In the genomic region with DNA sequence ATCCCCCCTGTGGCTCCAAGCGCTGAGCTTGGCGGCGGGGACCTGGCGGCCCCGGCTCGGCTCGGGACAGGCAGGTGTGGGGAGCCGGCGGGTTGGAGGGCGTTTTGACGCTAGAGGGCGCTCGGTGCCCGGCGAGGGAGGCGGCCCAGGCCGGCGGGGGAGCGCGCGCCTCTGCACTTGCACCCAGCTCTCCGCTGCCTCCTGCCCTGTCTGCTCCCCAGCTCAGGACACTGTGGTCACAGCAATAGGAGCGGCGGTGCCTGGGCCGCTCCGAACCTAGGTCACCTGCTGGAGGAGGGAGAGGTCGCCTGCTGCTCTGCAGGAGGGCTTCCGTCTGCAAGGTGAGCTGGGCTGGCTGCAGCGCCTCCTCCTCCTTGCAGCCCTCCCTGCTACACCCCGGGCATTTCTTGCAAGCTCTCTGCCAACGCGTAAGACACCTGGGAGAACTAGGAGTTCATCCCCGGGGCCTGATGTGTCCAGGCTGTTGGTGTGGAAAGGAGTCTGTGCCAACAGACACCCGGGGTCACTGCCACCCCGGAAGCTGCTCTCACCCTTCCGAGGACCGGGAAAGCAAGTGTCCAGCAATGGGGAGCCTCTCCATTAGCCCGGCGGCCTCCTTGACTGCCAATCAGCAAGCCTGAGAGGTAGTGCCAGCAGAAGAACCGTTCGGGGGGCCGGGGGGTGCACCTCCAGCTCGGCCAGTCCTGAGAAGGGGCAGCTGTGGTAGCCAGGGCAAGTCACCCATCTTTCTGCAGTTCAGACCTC, we compare ENCODE assay signal across 8 cellular contexts.
DNase-seq lines count a peak whose midpoint lies in the region; ATAC-seq and TF ChIP-seq lines count a peak whose summit lies in the region.

No MANE protein-coding gene starts in this region.

- H4K20me1 ChIP-seq in osteoblast (ENCODE audit: insufficient read depth, low read length) = no peaks in the 10 kb centered on the region

- H3K4me3 Mint-ChIP-seq in activated CD8-positive, alpha-beta T cell treated with anti-CD3 and anti-CD28 coated beads for 36 hours = no peak overlapping the region

- no peaks in the 10 kb centered on the region for H3K27me3 ChIP-seq in osteoblast (ENCODE audit: insufficient read depth, low read length)

- no peak overlapping the region for H2AFZ ChIP-seq in osteoblast (ENCODE audit: low read length)

- DNase-seq in G401 (ENCODE audit: low spot score) = peak; percentile 72
- peak; percentile 73 for DNase-seq in KBM-7
- peak; percentile 59 for DNase-seq in activated CD8-positive, alpha-beta T cell treated with anti-CD3 and anti-CD28 coated beads for 36 hours
- peak; percentile 54 for DNase-seq in germinal center (ENCODE audit: low spot score)
- DNase-seq in osteoblast (ENCODE audit: insufficient read length, low spot score, missing footprints) = peak; percentile 91

- H3K27me3 Mint-ChIP-seq in activated CD8-positive, alpha-beta T cell treated with anti-CD3 and anti-CD28 coated beads for 36 hours = peaks cover 12% of the 10 kb centered on the region

- peaks cover 11% of the 10 kb centered on the region for H3K9me3 Mint-ChIP-seq in activated CD8-positive, alpha-beta T cell treated with anti-CD3 and anti-CD28 coated beads for 36 hours

- intact Hi-C loops in activated CD8-positive, alpha-beta T cell treated with anti-CD3 and anti-CD28 coated beads for 36 hours (cut with micrococcal nuclease) = no loop called here

- peak; percentile 45 for ATAC-seq in activated CD8-positive, alpha-beta T cell treated with anti-CD3 and anti-CD28 coated beads for 36 hours
- ATAC-seq in HG03565 (IDR thresholded peaks at IDR 0.05; ENCODE audit: unreplicated experiment) = no peak
- no peak for ATAC-seq in GM21619 (IDR thresholded peaks at IDR 0.05; ENCODE audit: unreplicated experiment)
- ATAC-seq in HG02610 (IDR thresholded peaks at IDR 0.05; ENCODE audit: unreplicated experiment) = no peak

- no peaks in the 10 kb centered on the region for H3K9me3 ChIP-seq in osteoblast (ENCODE audit: low read depth, low read length)

- H3K4me1 Mint-ChIP-seq in activated CD8-positive, alpha-beta T cell treated with anti-CD3 and anti-CD28 coated beads for 36 hours (ENCODE audit: low read depth) = no peaks in the 10 kb centered on the region

- H3K4me2 ChIP-seq in osteoblast (ENCODE audit: insufficient read depth, low read length) = no peak overlapping the region

- peak; percentile 67 for TF ChIP-seq CTCF in activated CD8-positive, alpha-beta T cell treated with anti-CD3 and anti-CD28 coated beads for 36 hours (IDR thresholded peaks at IDR 0.05)
- TF ChIP-seq CTCF in osteoblast (IDR thresholded peaks at IDR 0.05; ENCODE audit: extremely low read depth, low read depth, low read length) = peak; percentile 59

- no peaks in the 10 kb centered on the region for H3K36me3 Mint-ChIP-seq in activated CD8-positive, alpha-beta T cell treated with anti-CD3 and anti-CD28 coated beads for 36 hours (ENCODE audit: low read depth)

- H3K4me1 ChIP-seq in osteoblast (ENCODE audit: insufficient read depth, low read length) = no peaks in the 10 kb centered on the region

- H3K27ac Mint-ChIP-seq in activated CD8-positive, alpha-beta T cell treated with anti-CD3 and anti-CD28 coated beads for 36 hours = no peak overlapping the region

- no peaks in the 10 kb centered on the region for H3K79me2 ChIP-seq in osteoblast (ENCODE audit: insufficient read depth, low read length)

- H3K4me3 ChIP-seq in osteoblast (ENCODE audit: insufficient read depth, low read length) = no peak overlapping the region

- no peak overlapping the region for H3K27ac ChIP-seq in osteoblast (ENCODE audit: low read depth, low read length)

- POLR2A ChIA-PET in activated CD8-positive, alpha-beta T cell treated with anti-CD3 and anti-CD28 coated beads for 36 hours (lab: Charles Lee) = no interaction called here

- no peaks in the 10 kb centered on the region for H3K36me3 ChIP-seq in osteoblast (ENCODE audit: insufficient read depth, low read length)

- CTCF ChIA-PET in activated CD8-positive, alpha-beta T cell treated with anti-CD3 and anti-CD28 coated beads for 36 hours (lab: Charles Lee) = interaction anchor here (0.6 to 2.5 kb wide), 8 partner anchors 9 to 759 kb away, joined by 3 to 19 read pairs (median 4); no protein-coding TSS in a partner anchor

- in situ Hi-C loops in G401 (cut with HindIII; ENCODE audit: low sequenced_read_pairs) = no loop called here
- in situ Hi-C loops in KBM-7 (cut with MboI; ENCODE audit: low pct_unique_long_range_greater_than_20kb, low sequenced_read_pairs) = no loop called here
